Comparison of ENCODE assay signal across 17 cellular contexts in the genomic region with DNA sequence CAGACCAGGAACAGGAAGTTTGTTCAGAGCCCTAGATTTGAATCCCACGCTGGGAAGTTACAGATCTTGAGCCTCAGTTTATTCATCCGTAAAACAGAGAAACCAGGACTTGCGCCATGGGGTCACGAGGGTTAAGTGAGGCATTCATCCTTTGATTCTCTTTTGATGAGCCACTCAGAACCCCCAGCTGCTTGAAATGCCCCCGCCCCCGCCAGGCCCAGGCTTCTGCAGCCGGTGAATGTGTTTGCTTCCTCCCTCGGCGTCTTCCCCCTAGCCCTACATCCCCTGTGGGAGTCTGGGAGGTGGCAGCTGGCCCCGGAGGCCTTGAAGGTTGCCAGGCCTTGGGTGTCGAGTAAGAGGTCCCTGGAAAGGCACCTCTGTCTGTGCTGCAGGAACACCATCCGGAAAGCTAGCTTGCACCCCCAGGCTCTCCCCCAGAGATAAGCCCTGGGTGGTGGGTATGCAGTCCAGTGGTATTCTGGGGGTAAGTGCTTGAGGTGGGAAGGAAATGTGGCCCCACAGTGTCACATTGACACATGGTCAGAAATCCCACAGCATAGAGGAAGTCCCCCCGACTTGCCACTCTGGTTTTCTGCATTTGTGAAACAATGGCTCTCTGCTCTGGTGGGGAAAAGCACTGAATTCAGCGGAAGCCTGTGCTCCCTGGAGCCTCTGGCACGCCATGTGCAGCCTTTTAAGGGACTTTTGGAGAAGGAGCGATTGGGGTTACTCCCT. TPM values are rescaled to one million over a fixed set of nuclear protein-coding genes. Genes with fewer than 3 reads are reported as not detected.
A peak's percentile ranks its signal among the peaks of the same experiment; 100 is the strongest.
DNase-seq lines count a peak whose midpoint lies in the region; ATAC-seq and TF ChIP-seq lines count a peak whose summit lies in the region.
"Had no signal": no experiment of that assay in that cellular context is flagged by ENCODE, and none has a peak within 500 bp of the region (broad histone marks: within the 10 kb centered on the region; RNA-seq: fewer than 3 reads in every experiment).

No MANE protein-coding gene starts in this region.

- H3K9me3 Mint-ChIP-seq in stimulated activated naive CD8-positive, alpha-beta T cell treated with anti-CD3 and anti-CD28 coated beads, Interleukin-15, Interleukin-2, amounts not matched to agents 100 ng/mL and 50 ng/mL, for 24 hours = no peaks in the 10 kb centered on the region
- H3K9me3 Mint-ChIP-seq in stimulated activated naive CD8-positive, alpha-beta T cell treated with anti-CD3 and anti-CD28 coated beads, Interleukin-15, amount 100 ng/mL, for 72 hours = no peaks in the 10 kb centered on the region
- H3K9me3 Mint-ChIP-seq in activated CD8-positive, alpha-beta T cell treated with anti-CD3 and anti-CD28 coated beads, Interleukin-2, amount 10 ng/mL, durations not matched to agents 7 days and 5 days (ENCODE audit: insufficient read depth) = no peaks in the 10 kb centered on the region

- H3K18ac ChIP-seq in mesendoderm (ENCODE audit: low read length) = no peak overlapping the region

- no peak overlapping the region for H2BK15ac ChIP-seq in mesendoderm (replicated peaks; ENCODE audit: low read depth)

- H3K4me1 Mint-ChIP-seq in stimulated activated naive CD8-positive, alpha-beta T cell treated with anti-CD3 and anti-CD28 coated beads, Interleukin-15, Interleukin-2, amounts not matched to agents 100 ng/mL and 50 ng/mL, for 24 hours (ENCODE audit: low read depth) = peaks cover 74% of the 10 kb centered on the region
- peaks cover 40% of the 10 kb centered on the region for H3K4me1 Mint-ChIP-seq in stimulated activated naive CD8-positive, alpha-beta T cell treated with anti-CD3 and anti-CD28 coated beads, Interleukin-15, amount 100 ng/mL, for 72 hours
- peaks cover 35% of the 10 kb centered on the region for H3K4me1 Mint-ChIP-seq in activated CD8-positive, alpha-beta T cell treated with anti-CD3 and anti-CD28 coated beads, Interleukin-2, amount 10 ng/mL, durations not matched to agents 7 days and 5 days (ENCODE audit: low read depth)

- H2AK5ac ChIP-seq in mesendoderm (ENCODE audit: low read length) = no peak overlapping the region

- ATAC-seq in stimulated activated naive CD8-positive, alpha-beta T cell treated with anti-CD3 and anti-CD28 coated beads, Interleukin-15, amount 100 ng/mL, for 72 hours = no peak
- ATAC-seq in activated CD8-positive, alpha-beta T cell treated with anti-CD3 and anti-CD28 coated beads, Interleukin-2, amount 10 ng/mL, durations not matched to agents 7 days and 5 days = peak; percentile 9
- ATAC-seq: SK-N-SH treated with all-trans-retinoic acid at 6 μM for 48 hours had no signal

- no peaks in the 10 kb centered on the region for H3K4me1 ChIP-seq in mesendoderm (ENCODE audit: control insufficient read depth, low read depth, low read length)

- H3K79me2 ChIP-seq in mesendoderm (ENCODE audit: control insufficient read depth, insufficient read depth, low read length) = no peaks in the 10 kb centered on the region

- no CpG with 5 or more reads among the region's 16 CpGs for WGBS in mesendoderm (ENCODE audit: extremely low coverage, insufficient coverage, low lambda C conversion rate)

- no peak for TF ChIP-seq CTCF in dorsolateral prefrontal cortex (IDR thresholded peaks at IDR 0.05 in 54 of 56, conservative IDR thresholded peaks at IDR 0.05 in 2 of 56; ENCODE audit: low read depth in 1 of 56, partially characterized antibody in 56 of 56)

- H4K8ac ChIP-seq in mesendoderm (ENCODE audit: low read depth, low read length) = no peak overlapping the region

- no peak overlapping the region for H2BK120ac ChIP-seq in mesendoderm (ENCODE audit: low read depth, low read length)

- H2BK5ac ChIP-seq in mesendoderm (ENCODE audit: low read length) = no peak overlapping the region

- no peaks in the 10 kb centered on the region for H3K79me1 ChIP-seq in mesendoderm (ENCODE audit: low read length)

- H3K36me3 ChIP-seq in mesendoderm (ENCODE audit: control insufficient read depth, insufficient read depth, low read length) = no peaks in the 10 kb centered on the region

- H3K36me3 Mint-ChIP-seq in stimulated activated naive CD8-positive, alpha-beta T cell treated with anti-CD3 and anti-CD28 coated beads, Interleukin-15, Interleukin-2, amounts not matched to agents 100 ng/mL and 50 ng/mL, for 24 hours (ENCODE audit: low read depth) = peaks cover 87% of the 10 kb centered on the region
- H3K36me3 Mint-ChIP-seq in activated CD8-positive, alpha-beta T cell treated with anti-CD3 and anti-CD28 coated beads, Interleukin-2, amount 10 ng/mL, durations not matched to agents 7 days and 5 days (ENCODE audit: low read depth) = peaks cover 57% of the 10 kb centered on the region

- H3K4me3 Mint-ChIP-seq in stimulated activated naive CD8-positive, alpha-beta T cell treated with anti-CD3 and anti-CD28 coated beads, Interleukin-15, Interleukin-2, amounts not matched to agents 100 ng/mL and 50 ng/mL, for 24 hours = no peak overlapping the region
- no peak overlapping the region for H3K4me3 Mint-ChIP-seq in stimulated activated naive CD8-positive, alpha-beta T cell treated with anti-CD3 and anti-CD28 coated beads, Interleukin-15, amount 100 ng/mL, for 72 hours
- no peak overlapping the region for H3K4me3 Mint-ChIP-seq in activated CD8-positive, alpha-beta T cell treated with anti-CD3 and anti-CD28 coated beads, Interleukin-2, amount 10 ng/mL, durations not matched to agents 7 days and 5 days

- peak overlapping the region; percentile 75 for H3K23ac ChIP-seq in mesendoderm (ENCODE audit: low read length)

- no peak overlapping the region for H3K4me2 ChIP-seq in mesendoderm (ENCODE audit: low read length)

- H3K27ac ChIP-seq in mesendoderm (ENCODE audit: low read depth, low read length) = no peak overlapping the region
- no peak overlapping the region for H3K27ac ChIP-seq in dorsolateral prefrontal cortex

- H3K9ac ChIP-seq in mesendoderm (ENCODE audit: low read length) = no peak overlapping the region

- H3K27me3 Mint-ChIP-seq in stimulated activated naive CD8-positive, alpha-beta T cell treated with anti-CD3 and anti-CD28 coated beads, Interleukin-15, Interleukin-2, amounts not matched to agents 100 ng/mL and 50 ng/mL, for 24 hours = no peaks in the 10 kb centered on the region
- H3K27me3 Mint-ChIP-seq in stimulated activated naive CD8-positive, alpha-beta T cell treated with anti-CD3 and anti-CD28 coated beads, Interleukin-15, amount 100 ng/mL, for 72 hours = no peaks in the 10 kb centered on the region
- no peaks in the 10 kb centered on the region for H3K27me3 Mint-ChIP-seq in activated CD8-positive, alpha-beta T cell treated with anti-CD3 and anti-CD28 coated beads, Interleukin-2, amount 10 ng/mL, durations not matched to agents 7 days and 5 days (ENCODE audit: low read depth)

- CTCF ChIA-PET in activated CD8-positive, alpha-beta T cell treated with anti-CD3 and anti-CD28 coated beads, Interleukin-2, amount 10 ng/mL, durations not matched to agents 7 days and 5 days (lab: Charles Lee) = interaction anchor here (0.7 to 2.0 kb wide), 3 partner anchors 22 to 95 kb away, joined by 3 to 6 read pairs (median 3); no protein-coding TSS in a partner anchor

- POLR2A ChIA-PET in activated CD8-positive, alpha-beta T cell treated with anti-CD3 and anti-CD28 coated beads, Interleukin-2, amount 10 ng/mL, durations not matched to agents 7 days and 5 days (lab: Charles Lee) = interaction anchor here (0.8 to 2.0 kb wide), 2 partner anchors 8 to 11 kb away, joined by 3 to 6 read pairs; no protein-coding TSS in a partner anchor

- H4K5ac ChIP-seq in mesendoderm (ENCODE audit: low read length) = no peak overlapping the region

- no peak overlapping the region for H3K4me3 ChIP-seq in mesendoderm (ENCODE audit: low read length)
- H3K4me3 ChIP-seq in dorsolateral prefrontal cortex = no peak overlapping the region
- H3K4me3 ChIP-seq: stomach had no signal

- H3K56ac ChIP-seq in mesendoderm (ENCODE audit: low read length) = no peak overlapping the region

- H3K27ac Mint-ChIP-seq in stimulated activated naive CD8-positive, alpha-beta T cell treated with anti-CD3 and anti-CD28 coated beads, Interleukin-15, Interleukin-2, amounts not matched to agents 100 ng/mL and 50 ng/mL, for 24 hours = peak overlapping the region; percentile 58
- H3K27ac Mint-ChIP-seq in stimulated activated naive CD8-positive, alpha-beta T cell treated with anti-CD3 and anti-CD28 coated beads, Interleukin-15, amount 100 ng/mL, for 72 hours = no peak overlapping the region
- peak overlapping the region; percentile 46 for H3K27ac Mint-ChIP-seq in activated CD8-positive, alpha-beta T cell treated with anti-CD3 and anti-CD28 coated beads, Interleukin-2, amount 10 ng/mL, durations not matched to agents 7 days and 5 days

- H3K4ac ChIP-seq in mesendoderm (ENCODE audit: low read depth, low read length) = no peak overlapping the region

- no peak for DNase-seq in stimulated activated naive CD8-positive, alpha-beta T cell treated with anti-CD3 and anti-CD28 coated beads, Interleukin-15, amount 100 ng/mL, for 72 hours
- DNase-seq in activated CD8-positive, alpha-beta T cell treated with anti-CD3 and anti-CD28 coated beads, Interleukin-2, amount 10 ng/mL, durations not matched to agents 7 days and 5 days = no peak
- DNase-seq in mesendoderm (no peak), dorsolateral prefrontal cortex (no peak), NCI-H524 treated with DMSO at 0.1 percent for 48 hours (lab: John Stamatoyannopoulos, UW) (no peak), NCI-H2171 treated with DMSO at 0.1 percent for 48 hours (lab: John Stamatoyannopoulos, UW) (no peak), AG08396 (ENCODE audit: low spot score) (no peak)
- DNase-seq: activated CD4-positive, alpha-beta T cell treated with anti-CD3 and anti-CD28 coated beads, Interleukin-2, amount 50 U/mL, for 48 hours; amniotic stem cell; cerebellar nuclear complex; HCEC 1CT; NCI-H2081 treated with DMSO at 0.1 percent for 48 hours; NCI-H526; stomach had no signal

- intact Hi-C loops in dorsolateral prefrontal cortex (cut with DNase I) = no loop called here

- H3K27me3 ChIP-seq in mesendoderm (ENCODE audit: insufficient read depth, low read length, poor library complexity) (no peaks in the 10 kb centered on the region), dorsolateral prefrontal cortex (no peaks in the 10 kb centered on the region)
- H3K27me3 ChIP-seq: stomach had no signal

RNA-seq across cellular contexts. Expression of a gene that starts 14.9 kb away (rescaled TPM):
- total RNA-seq in activated CD8-positive, alpha-beta T cell treated with anti-CD3 and anti-CD28 coated beads, Interleukin-2, amount 10 ng/mL, durations not matched to agents 7 days and 5 days = 10 to 100 TPM; 22.9 to 24.0 TPM
- polyA plus RNA-seq in mesendoderm (2013, experiment 1 of 2) = 0.07 TPM
- 0.07 TPM for polyA plus RNA-seq in mesendoderm (2013, experiment 2 of 2)
- 10 to 100 TPM in 59 of 120 experiments, 1 to 10 TPM in 61; 1.6 to 35.0 (median 9.9) TPM for total RNA-seq in dorsolateral prefrontal cortex
- total RNA-seq: MCF 10A had no signal

Comparison
In these comparisons a context has a peak if more than half of its experiments do, and no peak if none do; other contexts are left out.
1. H3K27ac Mint-ChIP-seq: peak in stimulated activated naive CD8-positive, alpha-beta T cell treated with anti-CD3 and anti-CD28 coated beads, Interleukin-15, Interleukin-2, amounts not matched to agents 100 ng/mL and 50 ng/mL, for 24 hours (single experiment) and activated CD8-positive, alpha-beta T cell treated with anti-CD3 and anti-CD28 coated beads, Interleukin-2, amount 10 ng/mL, durations not matched to agents 7 days and 5 days (single experiment); none in stimulated activated naive CD8-positive, alpha-beta T cell treated with anti-CD3 and anti-CD28 coated beads, Interleukin-15, amount 100 ng/mL, for 72 hours (0 of 2).